In the genomic region with DNA sequence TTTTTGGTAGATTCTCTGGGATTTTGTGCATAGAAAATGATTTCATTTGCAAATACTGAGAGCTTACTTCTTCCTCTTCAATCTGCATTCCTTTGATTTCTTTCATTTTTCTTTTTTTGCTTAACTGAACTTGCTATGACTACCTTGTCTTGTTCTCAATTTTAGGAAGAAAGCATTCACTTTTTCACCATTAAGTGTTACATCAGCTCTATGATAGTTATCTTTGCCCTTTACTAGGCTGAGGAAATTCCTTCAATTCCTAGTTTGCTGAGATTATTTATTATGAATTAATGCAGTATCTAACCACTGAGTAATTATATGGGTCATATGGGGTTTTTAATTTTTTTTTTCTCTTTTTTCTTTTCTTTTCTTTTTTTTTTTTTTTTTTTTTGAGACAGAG, we compare ENCODE assay signal across 10 cellular contexts.
"Had no signal": no experiment of that assay in that cellular context is flagged by ENCODE, and none has a peak within 500 bp of the region (broad histone marks: within the 10 kb centered on the region; RNA-seq: fewer than 3 reads in every experiment).

No MANE protein-coding gene starts in this region.

- H3K4me2 ChIP-seq: GM23338, KMS-11 had no signal

- FAIRE-seq: H1, H54, HTR-8/SVneo had no signal

- ATAC-seq: GM23338 had no signal

- H3K27ac ChIP-seq: KMS-11 had no signal

- H3K4me3 ChIP-seq: GM23338 had no signal

- DNase-seq: H9, HCEC 1CT, IMR-90, Karpas-422, KBM-7 had no signal

- H2AFZ ChIP-seq: GM23338 had no signal

- H3K9ac ChIP-seq: KMS-11 had no signal
